In the genomic region with DNA sequence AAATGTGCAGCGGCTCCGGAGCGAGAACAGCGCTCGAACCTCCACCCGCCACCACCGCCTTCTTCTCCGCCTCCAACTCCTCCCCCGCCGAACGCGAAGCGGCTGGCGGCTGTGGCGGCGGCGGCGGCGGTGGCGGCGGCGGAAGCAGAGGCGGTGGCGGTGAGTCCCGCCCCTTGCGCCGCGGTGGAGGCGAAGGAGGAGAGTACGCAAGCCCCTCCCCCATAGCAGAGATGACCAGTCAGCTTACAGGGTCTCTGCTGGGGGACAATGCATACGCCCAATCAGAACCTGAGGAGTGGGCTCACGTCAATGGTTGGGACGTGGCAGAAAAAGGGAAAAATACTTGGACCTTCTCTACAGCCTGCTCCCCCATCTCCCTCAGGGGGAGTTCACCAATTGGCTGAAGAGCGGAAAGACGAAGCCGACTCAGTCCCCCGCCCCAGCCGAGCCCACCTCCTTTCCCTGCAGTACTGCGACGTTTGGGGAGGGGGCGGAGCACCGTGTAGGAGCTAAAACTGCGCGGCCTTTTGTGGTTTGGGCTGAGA, we compare ENCODE assay signal across 8 cellular contexts. TPM values are rescaled to one million over a fixed set of nuclear protein-coding genes. Genes with fewer than 3 reads are reported as not detected.
A peak's percentile ranks its signal among the peaks of the same experiment; 100 is the strongest.
DNase-seq lines count a peak whose midpoint lies in the region; ATAC-seq and TF ChIP-seq lines count a peak whose summit lies in the region.

A gene with protein sequence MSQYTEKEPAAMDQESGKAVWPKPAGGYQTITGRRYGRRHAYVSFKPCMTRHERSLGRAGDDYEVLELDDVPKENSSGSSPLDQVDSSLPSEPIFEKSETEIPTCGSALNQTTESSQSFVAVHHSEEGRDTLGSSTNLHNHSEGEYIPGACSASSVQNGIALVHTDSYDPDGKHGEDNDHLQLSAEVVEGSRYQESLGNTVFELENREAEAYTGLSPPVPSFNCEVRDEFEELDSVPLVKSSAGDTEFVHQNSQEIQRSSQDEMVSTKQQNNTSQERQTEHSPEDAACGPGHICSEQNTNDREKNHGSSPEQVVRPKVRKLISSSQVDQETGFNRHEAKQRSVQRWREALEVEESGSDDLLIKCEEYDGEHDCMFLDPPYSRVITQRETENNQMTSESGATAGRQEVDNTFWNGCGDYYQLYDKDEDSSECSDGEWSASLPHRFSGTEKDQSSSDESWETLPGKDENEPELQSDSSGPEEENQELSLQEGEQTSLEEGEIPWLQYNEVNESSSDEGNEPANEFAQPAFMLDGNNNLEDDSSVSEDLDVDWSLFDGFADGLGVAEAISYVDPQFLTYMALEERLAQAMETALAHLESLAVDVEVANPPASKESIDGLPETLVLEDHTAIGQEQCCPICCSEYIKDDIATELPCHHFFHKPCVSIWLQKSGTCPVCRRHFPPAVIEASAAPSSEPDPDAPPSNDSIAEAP (minus strand): TSS at position 131 of the 545 bp plus-strand sequence. CDS start 26,541 bp downstream, outside the sequence.

- peaks cover 5% of the 10 kb centered on the region for H3K9me3 Mint-ChIP-seq in activated B cell treated with CpG ODN at 0.5 μM for 24 hours

- H3K27me3 ChIP-seq in AG04450 (ENCODE audit: control insufficient read depth, insufficient read depth, low read length), result no peaks in the 10 kb centered on the region
- no peaks in the 10 kb centered on the region for H3K27me3 ChIP-seq in smooth muscle cell (ENCODE audit: low read depth)

- no peaks in the 10 kb centered on the region for H3K36me3 ChIP-seq in smooth muscle cell (ENCODE audit: low read depth)

- peaks cover 43% of the 10 kb centered on the region for H4K20me1 ChIP-seq in smooth muscle cell (ENCODE audit: low read depth)

- peaks cover 43% of the 10 kb centered on the region for H3K79me2 ChIP-seq in smooth muscle cell (ENCODE audit: low read depth)

- no peaks in the 10 kb centered on the region for H3K27me3 Mint-ChIP-seq in activated B cell treated with CpG ODN at 0.5 μM for 24 hours

- peak within 1 kb of the TSS; percentile 99 for H3K4me3 Mint-ChIP-seq in activated B cell treated with CpG ODN at 0.5 μM for 24 hours

- peaks cover 49% of the 10 kb centered on the region for H3K4me1 Mint-ChIP-seq in activated B cell treated with CpG ODN at 0.5 μM for 24 hours

- TF ChIP-seq CTCF in AG04450 (IDR thresholded peaks at IDR 0.05; ENCODE audit: low read depth, low read length) (0 out of 2 replicates have a peak, but pooled peaks have one; percentile 19), activated B cell treated with CpG ODN at 0.5 μM for 24 hours (IDR thresholded peaks at IDR 0.05) (no peak), smooth muscle cell (IDR thresholded peaks at IDR 0.05; ENCODE audit: borderline replicate concordance, insufficient read depth, poor library complexity, severe bottlenecking) (no peak)

- peak within 1 kb of the TSS; percentile 91 for H3K4me2 ChIP-seq in smooth muscle cell

- H3K9me3 ChIP-seq in AG04450 (ENCODE audit: control insufficient read depth, insufficient read depth, low read length), result peaks cover 3% of the 10 kb centered on the region; the same call in 1 of the 2 replicates
- no peaks in the 10 kb centered on the region for H3K9me3 ChIP-seq in smooth muscle cell (replicated peaks; ENCODE audit: low read depth)

- H3F3A ChIP-seq in smooth muscle cell (ENCODE audit: low read depth), result no peaks in the 10 kb centered on the region

- H3K36me3 Mint-ChIP-seq in activated B cell treated with CpG ODN at 0.5 μM for 24 hours (ENCODE audit: low read depth), result peaks cover 15% of the 10 kb centered on the region

- H3K27ac ChIP-seq in AG04450 (ENCODE audit: low read depth, low read length) (peak within 1 kb of the TSS; percentile 99), caudate nucleus (ENCODE audit: low read depth, low read length) (peak within 1 kb of the TSS; percentile 98), smooth muscle cell (ENCODE audit: low read depth) (peak within 1 kb of the TSS; percentile 97)

- CTCF ChIA-PET in AG04450 (lab: Charles Lee) (interaction anchor here (0.6 to 0.8 kb wide), 2 partner anchors 44 to 457 kb away, joined by 3 to 4 read pairs; no protein-coding TSS in a partner anchor), activated B cell treated with CpG ODN at 0.5 μM for 24 hours (lab: Charles Lee) (interaction anchor here (1.3 kb wide), 1 partner anchor 279 kb away, joined by 3 read pairs; no protein-coding TSS in a partner anchor)

- DNase-seq in AG04450 (ENCODE audit: low read depth, low spot score), result peak; percentile 100
- DNase-seq in NCI-H345 (lab: John Stamatoyannopoulos, UW), result peak; percentile 98
- peak; percentile 96 for DNase-seq in activated B cell treated with CpG ODN at 0.5 μM for 24 hours
- peak; percentile 80 to 100 (median 99) for DNase-seq in caudate nucleus (lab: John Stamatoyannopoulos, UW)
- peak; percentile 93 for DNase-seq in iPS-NIHi7 (ENCODE audit: extremely low spot score)
- peak; percentile 97 for DNase-seq in smooth muscle cell (lab: John Stamatoyannopoulos, UW; ENCODE audit: unreplicated experiment)

- peak within 1 kb of the TSS; percentile 98 for H3K9ac ChIP-seq in smooth muscle cell (ENCODE audit: low read depth)

- peak within 1 kb of the TSS; percentile 94 for H3K27ac Mint-ChIP-seq in activated B cell treated with CpG ODN at 0.5 μM for 24 hours

- under 1% methylated on average over 37 of the region's 44 CpGs for WGBS in smooth muscle cell (ENCODE audit: low lambda C conversion rate)

- H3K4me1 ChIP-seq in smooth muscle cell (ENCODE audit: low read depth), result peaks cover 35% of the 10 kb centered on the region

- POLR2A ChIA-PET in AG04450 (lab: Yijun Ruan, JAX) (interaction anchor here (0.6 to 1.6 kb wide), 9 partner anchors 18 to 1027 kb away, joined by 3 to 8 read pairs (median 5); no protein-coding TSS in a partner anchor), activated B cell treated with CpG ODN at 0.5 μM for 24 hours (lab: Charles Lee) (interaction anchor here (0.5 to 2.7 kb wide), 28 partner anchors 9 to 1329 kb away, joined by 3 to 58 read pairs (median 6); a partner anchor contains a TSS)

- peak within 1 kb of the TSS; percentile 31 for H2AFZ ChIP-seq in smooth muscle cell (ENCODE audit: low read depth)

- intact Hi-C loops in activated B cell treated with CpG ODN at 0.5 μM for 24 hours (cut with micrococcal nuclease), result loop anchor here (1.0 to 5.0 kb wide), 11 partner anchors 29 to 1329 kb away; a partner anchor contains a TSS

- ATAC-seq in GM18909 (IDR thresholded peaks at IDR 0.05; ENCODE audit: poor library complexity, unreplicated experiment) (peak; percentile 82), HG03196 (IDR thresholded peaks at IDR 0.05; ENCODE audit: unreplicated experiment) (peak; percentile 81), activated B cell treated with CpG ODN at 0.5 μM for 24 hours (ENCODE audit: low read depth) (peak; percentile 86)

- H3K4me3 ChIP-seq in AG04450 (ENCODE audit: low read depth, low read length) (peak within 1 kb of the TSS; percentile 89), smooth muscle cell (peak within 1 kb of the TSS; percentile 84)

RNA-seq across cellular contexts. Expression of the gene that starts here (rescaled TPM):
- polyA plus RNA-seq in AG04450 (2011; rRNA removed) (78.6 and 109 TPM in 2 replicates), smooth muscle cell (79.4 and 84.0 TPM in 2 replicates)
- 65.1 and 114 TPM in 2 replicates for polyA minus RNA-seq in AG04450 (2011; rRNA and poly(A)+ RNA removed)
- total RNA-seq in activated B cell treated with CpG ODN at 0.5 μM for 24 hours (55.3 and 58.0 TPM in 2 replicates), smooth muscle cell (183 and 221 TPM in 2 replicates)

Comparison
In these comparisons a context has a peak if more than half of its experiments do, and no peak if none do; other contexts are left out.
1. Peak in every context shown above with its lines: DNase-seq, ATAC-seq, H3K4me3 ChIP-seq and H3K27ac ChIP-seq.